In the genomic region with DNA sequence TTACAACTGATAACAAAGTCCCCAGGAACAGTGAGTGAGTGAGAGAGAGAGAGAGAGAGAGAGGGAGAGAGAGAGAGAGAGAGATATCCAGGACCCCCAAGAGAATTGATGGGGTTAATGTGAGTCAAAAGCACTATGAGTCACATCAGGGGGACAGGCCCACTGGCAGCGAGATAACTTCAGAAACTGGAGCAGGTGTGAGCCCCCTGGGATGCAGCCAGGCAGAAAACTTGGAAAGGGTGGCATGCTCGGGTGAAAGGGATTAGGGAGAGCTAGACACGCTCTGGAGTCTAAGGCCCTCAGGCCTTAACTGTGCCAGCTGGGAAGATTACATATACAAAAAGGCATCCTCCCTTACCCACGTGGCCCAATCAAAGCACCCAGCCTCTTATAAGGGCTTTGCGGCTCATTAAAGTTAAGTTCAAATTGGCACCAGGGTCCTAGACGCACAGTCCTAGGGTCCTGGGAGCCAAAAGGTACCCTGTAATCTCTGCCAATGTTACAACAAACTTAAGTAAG, we compare ENCODE assay signal across 1 cellular context.
TF ChIP-seq lines count a peak whose summit lies in the region.

No MANE protein-coding gene starts in this region.

TF ChIP-seq in HCT116, 20 proteins besides CTCF, POLR2A, EP300 and RAD21:
- TF ChIP-seq, protein P1, sequence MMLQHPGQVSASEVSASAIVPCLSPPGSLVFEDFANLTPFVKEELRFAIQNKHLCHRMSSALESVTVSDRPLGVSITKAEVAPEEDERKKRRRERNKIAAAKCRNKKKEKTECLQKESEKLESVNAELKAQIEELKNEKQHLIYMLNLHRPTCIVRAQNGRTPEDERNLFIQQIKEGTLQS (IDR thresholded peaks at IDR 0.05): no peak
- no peak for TF ChIP-seq SP1 (IDR thresholded peaks at IDR 0.05; ENCODE audit: low read depth)
- TF ChIP-seq, protein P2, sequence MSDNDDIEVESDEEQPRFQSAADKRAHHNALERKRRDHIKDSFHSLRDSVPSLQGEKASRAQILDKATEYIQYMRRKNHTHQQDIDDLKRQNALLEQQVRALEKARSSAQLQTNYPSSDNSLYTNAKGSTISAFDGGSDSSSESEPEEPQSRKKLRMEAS (IDR thresholded peaks at IDR 0.05): peak; percentile 38
- 0 out of 2 replicates have a peak, but pooled peaks have one; percentile 17 for TF ChIP-seq POLR2AphosphoS5 (IDR thresholded peaks at IDR 0.05; ENCODE audit: low read depth, low read length)
- peak; percentile 56 for TF ChIP-seq TCF7L2 (IDR thresholded peaks at IDR 0.05; ENCODE audit: borderline replicate concordance, extremely low read depth, insufficient read depth, insufficient read length)
